ENCODE assay signal across 22 cellular contexts in genomic region chr2:116582850-116583249, GRCh38.
"Had no signal": no experiment of that assay in that cellular context is flagged by ENCODE, and none has a peak within 500 bp of the region (broad histone marks: within the 10 kb centered on the region; RNA-seq: fewer than 3 reads in every experiment).

No MANE protein-coding gene starts in this region.

- DNase-seq: Kasumi-1; KG1; NCI-H1092 treated with DMSO at 0.1 percent for 48 hours; NCI-H1436; NCI-H187; NCI-H2029; NCI-H2081 treated with DMSO at 0.1 percent for 48 hours; NCI-H2171; NCI-H226; NCI-H446; NCI-H510A; NCI-H524 treated with DMSO at 0.1 percent for 48 hours; NCI-H69; NCI-H774; NK-92 treated with Interleukin-12 subunit alpha and Interleukin-12 subunit beta, amount 100 ng/mL, for 24 hours; PC-3; SHP77 treated with DMSO at 0.1 percent for 48 hours; SJCRH30; T-helper 1 cell had no signal

- H3K4me3 ChIP-seq: SJCRH30 had no signal

- H3K27ac ChIP-seq: SJCRH30 had no signal

- H3K27me3 ChIP-seq: SJCRH30 had no signal

- H3K4me1 ChIP-seq: SJCRH30 had no signal

- H3K36me3 ChIP-seq: SJCRH30 had no signal

- ATAC-seq: Panc1, PC-3, Right ventricle myocardium inferior, SK-N-SH treated with all-trans-retinoic acid at 6 μM for 48 hours had no signal

- H3K9me3 ChIP-seq: SJCRH30 had no signal
